8 cellular contexts compared by ENCODE assay signal in genomic region chr3:197891-198491, GRCh38. TPM values are rescaled to one million over a fixed set of nuclear protein-coding genes. Genes with fewer than 3 reads are reported as not detected.
A peak's percentile ranks its signal among the peaks of the same experiment; 100 is the strongest.
DNase-seq lines count a peak whose midpoint lies in the region; ATAC-seq and TF ChIP-seq lines count a peak whose summit lies in the region.

No MANE protein-coding gene starts in this region.

- no peak overlapping the region for H3K56ac ChIP-seq in IMR-90 (ENCODE audit: extremely low read depth, insufficient read depth, low read length)

- peaks cover 3% of the 10 kb centered on the region for H3K36me3 Mint-ChIP-seq in activated naive CD4-positive, alpha-beta T cell treated with anti-CD3 and anti-CD28 coated beads, Interleukin-2, amount 10 ng/mL, durations not matched to agents 7 days and 5 days
- no peaks in the 10 kb centered on the region for H3K36me3 Mint-ChIP-seq in activated CD4-positive, alpha-beta T cell treated with anti-CD3 and anti-CD28 coated beads, Interleukin-2, amount 10 ng/mL, durations not matched to agents 24 days and 14 days (ENCODE audit: low read depth)
- H3K36me3 Mint-ChIP-seq in activated CD8-positive, alpha-beta T cell treated with anti-CD3 and anti-CD28 coated beads for 36 hours (ENCODE audit: low read depth), result no peaks in the 10 kb centered on the region

- H2BK120ac ChIP-seq in IMR-90 (ENCODE audit: low read depth, low read length), result no peak overlapping the region

- H3K36me3 ChIP-seq in IMR-90 (ENCODE audit: control insufficient read depth, insufficient read depth, low read length) (no peaks in the 10 kb centered on the region), sigmoid colon (no peaks in the 10 kb centered on the region)

- no peak overlapping the region for H2AK5ac ChIP-seq in IMR-90 (ENCODE audit: low read depth, low read length)

- H2BK5ac ChIP-seq in IMR-90 (ENCODE audit: low read depth, low read length, poor library complexity, severe bottlenecking), result no peak overlapping the region

- no peak overlapping the region for H2BK20ac ChIP-seq in IMR-90 (ENCODE audit: low read depth, low read length)

- dilution Hi-C loops in IMR-90 (cut with HindIII; ENCODE audit: low sequenced_read_pairs, unreplicated experiment), result no loop called here

- H2AK9ac ChIP-seq in IMR-90 (replicated peaks; ENCODE audit: low read depth, low read length, poor library complexity), result peak overlapping the region; percentile 23

- H3K4me3 ChIP-seq in IMR-90 (ENCODE audit: insufficient read depth, low read depth, low read length), result peak overlapping the region; percentile 46
- peak overlapping the region; percentile 41 to 58 (median 48) for H3K4me3 ChIP-seq in sigmoid colon

- H3K27ac ChIP-seq in IMR-90 (ENCODE audit: insufficient read depth, low read length) (no peak overlapping the region), sigmoid colon (peak overlapping the region; percentile 32 to 55 (median 52))

- peaks cover 24% of the 10 kb centered on the region for H3K27me3 Mint-ChIP-seq in activated naive CD4-positive, alpha-beta T cell treated with anti-CD3 and anti-CD28 coated beads, Interleukin-2, amount 10 ng/mL, durations not matched to agents 7 days and 5 days
- H3K27me3 Mint-ChIP-seq in activated CD4-positive, alpha-beta T cell treated with anti-CD3 and anti-CD28 coated beads, Interleukin-2, amount 10 ng/mL, durations not matched to agents 24 days and 14 days, result peaks cover 24% of the 10 kb centered on the region
- H3K27me3 Mint-ChIP-seq in activated CD8-positive, alpha-beta T cell treated with anti-CD3 and anti-CD28 coated beads for 36 hours, result peaks cover 24% of the 10 kb centered on the region

- TF ChIP-seq CTCF in IMR-90 (conservative IDR thresholded peaks at IDR 0.05; ENCODE audit: low read depth, low read length) (no peak), sigmoid colon (IDR thresholded peaks at IDR 0.05) (no peak)
- no peak for TF ChIP-seq CTCF in activated CD8-positive, alpha-beta T cell treated with anti-CD3 and anti-CD28 coated beads for 36 hours (IDR thresholded peaks at IDR 0.05)

- CTCF ChIA-PET in IMR-90 (lab: Yijun Ruan, JAX), result no interaction called here
- CTCF ChIA-PET in activated naive CD4-positive, alpha-beta T cell treated with anti-CD3 and anti-CD28 coated beads, Interleukin-2, amount 10 ng/mL, durations not matched to agents 7 days and 5 days (lab: Charles Lee), result no interaction called here
- CTCF ChIA-PET in activated CD8-positive, alpha-beta T cell treated with anti-CD3 and anti-CD28 coated beads for 36 hours (lab: Charles Lee), result no interaction called here

- H3K4me2 ChIP-seq in IMR-90 (ENCODE audit: low read depth, low read length), result peak overlapping the region; percentile 80

- WGBS in IMR-90 (ENCODE audit: extremely low coverage in 2 of 2, insufficient read length in 1 of 2), 2 experiments, result 4% methylated on average over 32 of the region's 64 CpGs; no CpG with 5 or more reads in 1 of the 2 experiments
- WGBS in sigmoid colon, 2 donors, result 4 to 27% methylated on average over 64 of the region's 64 CpGs

- no peak overlapping the region for H3K4me3 Mint-ChIP-seq in activated naive CD4-positive, alpha-beta T cell treated with anti-CD3 and anti-CD28 coated beads, Interleukin-2, amount 10 ng/mL, durations not matched to agents 7 days and 5 days
- no peak overlapping the region for H3K4me3 Mint-ChIP-seq in activated CD4-positive, alpha-beta T cell treated with anti-CD3 and anti-CD28 coated beads, Interleukin-2, amount 10 ng/mL, durations not matched to agents 24 days and 14 days
- no peak overlapping the region for H3K4me3 Mint-ChIP-seq in activated CD8-positive, alpha-beta T cell treated with anti-CD3 and anti-CD28 coated beads for 36 hours

- no peak overlapping the region for H3K27ac Mint-ChIP-seq in activated naive CD4-positive, alpha-beta T cell treated with anti-CD3 and anti-CD28 coated beads, Interleukin-2, amount 10 ng/mL, durations not matched to agents 7 days and 5 days
- H3K27ac Mint-ChIP-seq in activated CD4-positive, alpha-beta T cell treated with anti-CD3 and anti-CD28 coated beads, Interleukin-2, amount 10 ng/mL, durations not matched to agents 24 days and 14 days, result no peak overlapping the region
- H3K27ac Mint-ChIP-seq in activated CD8-positive, alpha-beta T cell treated with anti-CD3 and anti-CD28 coated beads for 36 hours, result no peak overlapping the region

- ATAC-seq in GM18861 (IDR thresholded peaks at IDR 0.05; ENCODE audit: unreplicated experiment), result peak; percentile 42
- peak; percentile 61 for ATAC-seq in IMR-90 (ENCODE audit: low read depth)
- no peak for ATAC-seq in activated CD8-positive, alpha-beta T cell treated with anti-CD3 and anti-CD28 coated beads for 36 hours

- H3K9me3 Mint-ChIP-seq in activated naive CD4-positive, alpha-beta T cell treated with anti-CD3 and anti-CD28 coated beads, Interleukin-2, amount 10 ng/mL, durations not matched to agents 7 days and 5 days, result no peaks in the 10 kb centered on the region
- H3K9me3 Mint-ChIP-seq in activated CD4-positive, alpha-beta T cell treated with anti-CD3 and anti-CD28 coated beads, Interleukin-2, amount 10 ng/mL, durations not matched to agents 24 days and 14 days, result peaks cover 3% of the 10 kb centered on the region
- no peaks in the 10 kb centered on the region for H3K9me3 Mint-ChIP-seq in activated CD8-positive, alpha-beta T cell treated with anti-CD3 and anti-CD28 coated beads for 36 hours

- H4K20me1 ChIP-seq in IMR-90 (ENCODE audit: insufficient read depth, low read length), result no peaks in the 10 kb centered on the region

- intact Hi-C loops in IMR-90 (cut with micrococcal nuclease) (loop anchor here (1.0 kb wide), 1 partner anchor 156 kb away; no protein-coding TSS in a partner anchor), sigmoid colon (cut with DNase I) (no loop called here)
- intact Hi-C loops in activated CD4-positive, alpha-beta T cell treated with anti-CD3 and anti-CD28 coated beads, Interleukin-2, amount 10 ng/mL, durations not matched to agents 24 days and 14 days (cut with micrococcal nuclease), result no loop called here
- intact Hi-C loops in activated CD8-positive, alpha-beta T cell treated with anti-CD3 and anti-CD28 coated beads for 36 hours (cut with micrococcal nuclease), result no loop called here

- in situ Hi-C loops in IMR-90 (cut with MboI; ENCODE audit: low sequenced_read_pairs), result no loop called here

- no peaks in the 10 kb centered on the region for H3K79me1 ChIP-seq in IMR-90 (ENCODE audit: low read depth in 1 of 2, low read length in 2 of 2)

- TF ChIP-seq POLR2A in IMR-90 (IDR thresholded peaks at IDR 0.05; ENCODE audit: low read depth, low read length), result no peak
- TF ChIP-seq POLR2A in sigmoid colon (IDR thresholded peaks at IDR 0.05), result no peak

- H3K23ac ChIP-seq in IMR-90 (ENCODE audit: low read depth, low read length), result no peak overlapping the region

- no peak overlapping the region for H3K18ac ChIP-seq in IMR-90 (ENCODE audit: low read depth, low read length)

- no peak overlapping the region for H2BK15ac ChIP-seq in IMR-90 (ENCODE audit: low read depth, low read length)

- no peak overlapping the region for H4K8ac ChIP-seq in IMR-90 (ENCODE audit: low read depth in 2 of 2, low read length in 2 of 2)

- no peak overlapping the region for H4K91ac ChIP-seq in IMR-90 (ENCODE audit: insufficient read depth, low read depth, low read length)

- TF ChIP-seq RAD21 in IMR-90 (IDR thresholded peaks at IDR 0.05; ENCODE audit: low read length), result no peak

- H3K27me3 ChIP-seq in IMR-90 (ENCODE audit: control insufficient read depth, insufficient read depth, low read length), result peaks cover 15% of the 10 kb centered on the region
- peaks cover 4 to 49% (median 30%) of the 10 kb centered on the region in 3 donors for H3K27me3 ChIP-seq in sigmoid colon

- H3K9ac ChIP-seq in IMR-90 (ENCODE audit: low read depth, low read length), result peak overlapping the region; percentile 29; the same call in 1 of the 2 replicates

- no peak overlapping the region for H4K5ac ChIP-seq in IMR-90 (ENCODE audit: low read depth, low read length)

- H3K4ac ChIP-seq in IMR-90 (ENCODE audit: low read depth, low read length), result no peak overlapping the region

- H2AFZ ChIP-seq in IMR-90 (replicated peaks; ENCODE audit: low read length, poor library complexity), result peak overlapping the region; percentile 80

- no peaks in the 10 kb centered on the region for H3K9me3 ChIP-seq in IMR-90 (ENCODE audit: control insufficient read depth, insufficient read depth, low read length)
- H3K9me3 ChIP-seq in sigmoid colon, result no peaks in the 10 kb centered on the region

- DNase-seq in IMR-90 (no peak), germinal center (ENCODE audit: low spot score) (peak; percentile 40), sigmoid colon (no peak), Kasumi-1 (lab: John Stamatoyannopoulos, UW) (no peak)
- DNase-seq in activated naive CD4-positive, alpha-beta T cell treated with anti-CD3 and anti-CD28 coated beads, Interleukin-2, amount 10 ng/mL, durations not matched to agents 7 days and 5 days, result no peak
- no peak for DNase-seq in activated CD4-positive, alpha-beta T cell treated with anti-CD3 and anti-CD28 coated beads, Interleukin-2, amount 10 ng/mL, durations not matched to agents 24 days and 14 days
- no peak for DNase-seq in activated CD8-positive, alpha-beta T cell treated with anti-CD3 and anti-CD28 coated beads for 36 hours

- H3K4me1 Mint-ChIP-seq in activated naive CD4-positive, alpha-beta T cell treated with anti-CD3 and anti-CD28 coated beads, Interleukin-2, amount 10 ng/mL, durations not matched to agents 7 days and 5 days, result no peaks in the 10 kb centered on the region
- H3K4me1 Mint-ChIP-seq in activated CD4-positive, alpha-beta T cell treated with anti-CD3 and anti-CD28 coated beads, Interleukin-2, amount 10 ng/mL, durations not matched to agents 24 days and 14 days, result peaks cover 4% of the 10 kb centered on the region
- no peaks in the 10 kb centered on the region for H3K4me1 Mint-ChIP-seq in activated CD8-positive, alpha-beta T cell treated with anti-CD3 and anti-CD28 coated beads for 36 hours (ENCODE audit: low read depth)

- no TSS peak for BruUV-seq in IMR-90 (replicated peaks; lab: Mats Ljungman, UMichigan)

- no peak for TF ChIP-seq EP300 in sigmoid colon (IDR thresholded peaks at IDR 0.05)

- no peaks in the 10 kb centered on the region for H3K9me1 ChIP-seq in IMR-90 (ENCODE audit: insufficient read depth, low read length)

- H3K14ac ChIP-seq in IMR-90 (replicated peaks; ENCODE audit: low read depth, low read length), result no peak overlapping the region

- POLR2A ChIA-PET in IMR-90 (lab: Charles Lee; ENCODE audit: unreplicated experiment), result no interaction called here
- POLR2A ChIA-PET in activated CD8-positive, alpha-beta T cell treated with anti-CD3 and anti-CD28 coated beads for 36 hours (lab: Charles Lee), result no interaction called here

- H3K4me1 ChIP-seq in IMR-90 (ENCODE audit: control insufficient read depth, insufficient read depth, low read length) (no peaks in the 10 kb centered on the region), sigmoid colon (peaks cover 0 to 23% (median 21%) of the 10 kb centered on the region in 4 donors)

RNA-seq across cellular contexts. Expression of gene CHL1, which starts 1.4 kb away (rescaled TPM):
- 1.6 and 2.2 TPM in 2 replicates for total RNA-seq in IMR-90 (2012; rRNA removed)
- 0.38 and 0.87 TPM in 2 replicates for polyA plus RNA-seq in IMR-90 (2012; rRNA removed)
- polyA plus RNA-seq in IMR-90 (2012; cell fraction: cytosol; rRNA removed), result 0.11 and 0.15 TPM in 2 replicates
- 0.08 and 0.50 TPM in 2 replicates for polyA plus RNA-seq in IMR-90 (2012; cell fraction: nucleus; rRNA removed; ENCODE audit: low replicate concordance)
- 10 to 100 TPM; 29.1 to 86.7 (median 52.6) TPM for total RNA-seq in sigmoid colon
- polyA plus RNA-seq in sigmoid colon, result 1 to 10 TPM in 2 of 3 donors, under 1 TPM in 1; 0.46 to 7.0 (median 1.2) TPM
- not detected in 2 replicates for total RNA-seq in activated CD4-positive, alpha-beta T cell treated with anti-CD3 and anti-CD28 coated beads, Interleukin-2, amount 10 ng/mL, durations not matched to agents 24 days and 14 days
- total RNA-seq in activated CD8-positive, alpha-beta T cell treated with anti-CD3 and anti-CD28 coated beads for 36 hours, result not detected
